ENCODE assay signal across 27 cellular contexts in the genomic region with DNA sequence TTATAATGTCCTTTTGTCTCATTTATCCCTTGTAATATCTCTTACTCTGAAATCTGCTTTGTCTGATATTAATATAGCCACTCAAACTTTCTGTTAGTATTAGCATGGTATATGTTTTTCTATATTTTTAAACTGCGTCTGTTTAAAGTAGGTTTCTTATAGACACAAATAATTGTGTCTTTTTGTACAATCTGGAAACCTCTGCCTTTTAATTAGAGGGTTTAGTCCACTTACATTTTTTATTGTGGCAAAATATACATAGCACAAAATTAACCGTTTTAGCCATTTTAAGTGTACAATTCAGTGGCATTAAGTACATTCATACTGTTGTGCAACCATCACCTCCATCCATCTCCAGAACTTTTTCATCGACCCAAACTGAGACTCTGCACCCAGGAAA. TPM values are rescaled to one million over a fixed set of nuclear protein-coding genes. Genes with fewer than 3 reads are reported as not detected.
"Had no signal": no experiment of that assay in that cellular context is flagged by ENCODE, and none has a peak within 500 bp of the region (broad histone marks: within the 10 kb centered on the region; RNA-seq: fewer than 3 reads in every experiment).

No MANE protein-coding gene starts in this region.

- H3K79me2 ChIP-seq: hepatocyte had no signal

- H3K27me3 ChIP-seq: dorsolateral prefrontal cortex, heart left ventricle, left lung had no signal

- ATAC-seq: foreskin keratinocyte, gastroesophageal sphincter, heart left ventricle, left cardiac atrium, left lung, left ventricle myocardium superior, lower lobe of right lung had no signal

- H3K4me2 ChIP-seq: hepatocyte had no signal

- H3K4me1 ChIP-seq: foreskin keratinocyte, left lung, lower lobe of right lung had no signal

- H3K4me3 ChIP-seq: coronary artery, dorsolateral prefrontal cortex, esophagus muscularis mucosa, gastroesophageal sphincter, heart left ventricle, hepatocyte, left lung, lower lobe of right lung had no signal

- H3K36me3 ChIP-seq: esophagus muscularis mucosa, gastroesophageal sphincter, heart left ventricle, lower lobe of right lung had no signal

- DNase-seq: dermis blood vessel endothelial cell; dorsolateral prefrontal cortex; effector CD4-positive, alpha-beta T cell; effector memory CD4-positive, alpha-beta T cell; foreskin keratinocyte; heart left ventricle; hypothalamus; immature natural killer cell; left cardiac atrium; left lung; left ventricle myocardium superior; lower lobe of right lung; mesendoderm; midbrain had no signal

- H3K27ac ChIP-seq: coronary artery, dorsolateral prefrontal cortex, esophagus muscularis mucosa, foreskin keratinocyte, gastroesophageal sphincter, heart left ventricle, hepatocyte, left lung, lower lobe of right lung had no signal

- FAIRE-seq: colon, endothelial cell of umbilical vein, frontal cortex, keratinocyte had no signal

- H3K4me3 Mint-ChIP-seq: immature natural killer cell had no signal

- H2AFZ ChIP-seq: hepatocyte had no signal

RNA-seq across cellular contexts. Expression of a gene that starts 28.6 kb away (rescaled TPM):
- total RNA-seq: epithelial cell of proximal tubule, fibroblast of lung, fibroblast of villous mesenchyme, foreskin keratinocyte, kidney epithelial cell, lung microvascular endothelial cell had no signal
- polyA plus RNA-seq: endothelial cell of umbilical vein, fibroblast of lung, foreskin keratinocyte, keratinocyte had no signal
